Comparison of ENCODE assay signal across 13 cellular contexts in the genomic region with DNA sequence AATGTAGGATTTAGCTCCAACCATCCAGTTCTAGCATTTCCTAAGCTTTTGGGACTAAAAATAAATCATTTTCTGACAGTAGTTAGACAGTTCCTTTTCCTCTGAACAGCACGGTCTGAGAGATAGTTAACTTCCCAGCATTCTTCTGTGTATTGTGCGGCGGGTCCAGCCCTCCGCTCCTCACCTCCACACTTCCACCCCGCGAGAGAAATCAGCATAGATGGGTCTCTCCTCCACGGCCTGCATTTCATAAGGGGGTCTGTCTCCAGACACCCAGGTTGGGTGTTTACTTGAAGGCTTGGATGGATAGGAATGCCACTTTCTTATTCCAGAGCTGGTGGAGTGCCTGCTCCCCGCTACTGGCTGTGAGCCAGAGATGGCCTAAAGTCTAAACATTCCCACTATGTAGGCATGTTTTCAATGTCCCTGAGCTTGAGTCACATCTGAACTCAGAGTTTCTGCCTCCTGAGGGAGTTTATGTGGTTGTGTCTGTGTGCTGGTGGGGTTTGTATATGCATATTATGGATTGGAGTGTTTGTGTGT. TPM values are rescaled to one million over a fixed set of nuclear protein-coding genes. Genes with fewer than 3 reads are reported as not detected.
DNase-seq lines count a peak whose midpoint lies in the region; ATAC-seq and TF ChIP-seq lines count a peak whose summit lies in the region.
"Had no signal": no experiment of that assay in that cellular context is flagged by ENCODE, and none has a peak within 500 bp of the region (broad histone marks: within the 10 kb centered on the region; RNA-seq: fewer than 3 reads in every experiment).

No MANE protein-coding gene starts in this region.

- H3K36me3 ChIP-seq in sigmoid colon = no peaks in the 10 kb centered on the region
- no peaks in the 10 kb centered on the region for H3K36me3 ChIP-seq in H7 (replicated peaks; ENCODE audit: control insufficient read depth, insufficient read depth, low read length)

- TF ChIP-seq POLR2A in sigmoid colon (IDR thresholded peaks at IDR 0.05) = no peak

- no peaks in the 10 kb centered on the region for H3K27me3 ChIP-seq in sigmoid colon
- H3K27me3 ChIP-seq in H7 (ENCODE audit: control insufficient read depth, insufficient read depth, low read length) = no peaks in the 10 kb centered on the region

- 70 to 83% methylated on average over 8 of the region's 8 CpGs for WGBS in sigmoid colon, 2 donors

- peak overlapping the region in 3 of 4 donors; percentile 38 to 66 (median 55) for H3K27ac ChIP-seq in sigmoid colon

- ATAC-seq in left colon (no peak), HG03135 (IDR thresholded peaks at IDR 0.05; ENCODE audit: unreplicated experiment) (no peak)
- ATAC-seq: T-cell had no signal

- TF ChIP-seq CTCF in sigmoid colon (IDR thresholded peaks at IDR 0.05) = no peak

- H3K4me3 ChIP-seq in sigmoid colon = peak overlapping the region in 2 of 4 donors; percentile 10 to 20
- no peak overlapping the region for H3K4me3 ChIP-seq in H7 (ENCODE audit: insufficient read depth, low read depth, low read length)

- H3K4me1 ChIP-seq in sigmoid colon = peaks cover 0 to 24% (median 19%) of the 10 kb centered on the region in 4 donors

- intact Hi-C loops in sigmoid colon (cut with DNase I) (no loop called here), left colon (cut with DNase I, micrococcal nuclease) (no loop called here)

- H3K9me3 ChIP-seq in sigmoid colon = no peaks in the 10 kb centered on the region

- no peak for TF ChIP-seq EP300 in sigmoid colon (IDR thresholded peaks at IDR 0.05)

- peak; percentile 66 for DNase-seq in EL
- peak; percentile 74 for DNase-seq in amniotic epithelial cell (ENCODE audit: low read depth)
- peak; percentile 36 for DNase-seq in glomerular visceral epithelial cell (ENCODE audit: extremely low spot score)
- DNase-seq in sigmoid colon = no peak
- no peak for DNase-seq in left colon
- DNase-seq in H7 = no peak
- DNase-seq in HuH-7.5 (ENCODE audit: low spot score) = no peak
- DNase-seq: activated CD4-positive, alpha-beta memory T cell treated with anti-CD3 and anti-CD28 coated beads for 36 hours; activated naive CD4-positive, alpha-beta T cell treated with anti-CD3 and anti-CD28 coated beads for 36 hours; CD4-positive, alpha-beta T cell; NCI-H1930; T-cell had no signal

RNA-seq across cellular contexts. Expression of a gene that starts 38.0 kb away (rescaled TPM):
- total RNA-seq in sigmoid colon (10 to 100 TPM; 25.9 to 47.1 (median 31.4) TPM), left colon (10 to 100 TPM; 61.0 to 69.5 TPM)
- 10 to 100 TPM; 46.2 to 62.7 (median 50.4) TPM for polyA plus RNA-seq in sigmoid colon
- total RNA-seq in H7 (2014; rRNA removed; shearing (Covaris generic)) = 65.3 and 72.5 TPM in 2 replicates

Comparison
In these comparisons a context has a peak if more than half of its experiments do, and no peak if none do; other contexts are left out.
1. DNase-seq: peak in EL (single experiment), amniotic epithelial cell (single experiment) and glomerular visceral epithelial cell (single experiment); none in sigmoid colon (single experiment), left colon (0 of 2), H7 (single experiment) and HuH-7.5 (single experiment).